ENCODE assay signal across 1 cellular context in the genomic region with DNA sequence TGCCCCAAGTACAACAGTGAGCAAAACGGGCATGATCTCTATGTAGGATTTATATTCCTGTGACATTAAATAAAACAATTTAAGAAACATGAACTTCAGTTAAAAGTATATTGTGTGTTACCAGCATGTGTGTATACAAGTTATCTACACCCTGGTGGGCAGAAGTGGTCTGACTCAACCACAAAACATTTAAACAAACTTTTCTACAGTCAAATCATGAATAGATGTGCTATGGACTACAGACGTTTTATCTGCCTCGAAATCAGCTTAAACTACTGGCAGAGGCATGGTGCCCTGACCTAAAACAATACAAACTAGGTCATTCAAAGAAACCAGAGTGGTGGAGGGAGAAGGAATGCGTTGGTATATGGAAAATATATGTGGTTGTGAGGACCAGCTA.
TF ChIP-seq lines count a peak whose summit lies in the region.

No MANE protein-coding gene starts in this region.

TF ChIP-seq in K562, 482 proteins besides CTCF, POLR2A, EP300 and RAD21:
- TF ChIP-seq JUND (IDR thresholded peaks at IDR 0.05; ENCODE audit: borderline replicate concordance, low read depth, low read length) (peak; percentile 43; the same call in 1 of the 2 replicates), JUND (tag; IDR thresholded peaks at IDR 0.05; ENCODE audit: borderline replicate concordance, low read depth, low read length) (peak; percentile 20; the same call in 1 of the 3 replicates), PHTF2 (CRISPR knock-in tag; IDR thresholded peaks at IDR 0.05) (no peak), NFRKB (IDR thresholded peaks at IDR 0.05; ENCODE audit: low read depth) (no peak), FOSL1 (tag; conservative IDR thresholded peaks at IDR 0.05) (peak; percentile 66), GATA2 (CRISPR knock-in tag; IDR thresholded peaks at IDR 0.05) (peak; percentile 29; the same call in 1 of the 2 replicates), ESRRA (IDR thresholded peaks at IDR 0.05; ENCODE audit: borderline replicate concordance, low read depth) (peak; percentile 27; the same call in 1 of the 2 replicates), CTBP1 (IDR thresholded peaks at IDR 0.05; ENCODE audit: borderline replicate concordance) (peak; percentile 25; the same call in 1 of the 2 replicates), SOX6 (IDR thresholded peaks at IDR 0.05) (peak; percentile 45; the same call in 1 of the 2 replicates), EZH2 (IDR thresholded peaks at IDR 0.05; ENCODE audit: borderline replicate concordance, low read depth, low read length) (no peak), SMARCE1 (IDR thresholded peaks at IDR 0.05) (0 out of 2 replicates have a peak, but pooled peaks have one; percentile 45)
- TF ChIP-seq, protein P1, sequence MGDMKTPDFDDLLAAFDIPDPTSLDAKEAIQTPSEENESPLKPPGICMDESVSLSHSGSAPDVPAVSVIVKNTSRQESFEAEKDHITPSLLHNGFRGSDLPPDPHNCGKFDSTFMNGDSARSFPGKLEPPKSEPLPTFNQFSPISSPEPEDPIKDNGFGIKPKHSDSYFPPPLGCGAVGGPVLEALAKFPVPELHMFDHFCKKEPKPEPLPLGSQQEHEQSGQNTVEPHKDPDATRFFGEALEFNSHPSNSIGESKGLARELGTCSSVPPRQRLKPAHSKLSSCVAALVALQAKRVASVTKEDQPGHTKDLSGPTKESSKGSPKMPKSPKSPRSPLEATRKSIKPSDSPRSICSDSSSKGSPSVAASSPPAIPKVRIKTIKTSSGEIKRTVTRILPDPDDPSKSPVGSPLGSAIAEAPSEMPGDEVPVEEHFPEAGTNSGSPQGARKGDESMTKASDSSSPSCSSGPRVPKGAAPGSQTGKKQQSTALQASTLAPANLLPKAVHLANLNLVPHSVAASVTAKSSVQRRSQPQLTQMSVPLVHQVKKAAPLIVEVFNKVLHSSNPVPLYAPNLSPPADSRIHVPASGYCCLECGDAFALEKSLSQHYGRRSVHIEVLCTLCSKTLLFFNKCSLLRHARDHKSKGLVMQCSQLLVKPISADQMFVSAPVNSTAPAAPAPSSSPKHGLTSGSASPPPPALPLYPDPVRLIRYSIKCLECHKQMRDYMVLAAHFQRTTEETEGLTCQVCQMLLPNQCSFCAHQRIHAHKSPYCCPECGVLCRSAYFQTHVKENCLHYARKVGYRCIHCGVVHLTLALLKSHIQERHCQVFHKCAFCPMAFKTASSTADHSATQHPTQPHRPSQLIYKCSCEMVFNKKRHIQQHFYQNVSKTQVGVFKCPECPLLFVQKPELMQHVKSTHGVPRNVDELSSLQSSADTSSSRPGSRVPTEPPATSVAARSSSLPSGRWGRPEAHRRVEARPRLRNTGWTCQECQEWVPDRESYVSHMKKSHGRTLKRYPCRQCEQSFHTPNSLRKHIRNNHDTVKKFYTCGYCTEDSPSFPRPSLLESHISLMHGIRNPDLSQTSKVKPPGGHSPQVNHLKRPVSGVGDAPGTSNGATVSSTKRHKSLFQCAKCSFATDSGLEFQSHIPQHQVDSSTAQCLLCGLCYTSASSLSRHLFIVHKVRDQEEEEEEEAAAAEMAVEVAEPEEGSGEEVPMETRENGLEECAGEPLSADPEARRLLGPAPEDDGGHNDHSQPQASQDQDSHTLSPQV (IDR thresholded peaks at IDR 0.05), result peak; percentile 41; the same call in 1 of the 2 replicates
- TF ChIP-seq, protein P2, sequence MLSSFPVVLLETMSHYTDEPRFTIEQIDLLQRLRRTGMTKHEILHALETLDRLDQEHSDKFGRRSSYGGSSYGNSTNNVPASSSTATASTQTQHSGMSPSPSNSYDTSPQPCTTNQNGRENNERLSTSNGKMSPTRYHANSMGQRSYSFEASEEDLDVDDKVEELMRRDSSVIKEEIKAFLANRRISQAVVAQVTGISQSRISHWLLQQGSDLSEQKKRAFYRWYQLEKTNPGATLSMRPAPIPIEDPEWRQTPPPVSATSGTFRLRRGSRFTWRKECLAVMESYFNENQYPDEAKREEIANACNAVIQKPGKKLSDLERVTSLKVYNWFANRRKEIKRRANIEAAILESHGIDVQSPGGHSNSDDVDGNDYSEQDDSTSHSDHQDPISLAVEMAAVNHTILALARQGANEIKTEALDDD (IDR thresholded peaks at IDR 0.05), result peak; percentile 50
